In the genomic region with DNA sequence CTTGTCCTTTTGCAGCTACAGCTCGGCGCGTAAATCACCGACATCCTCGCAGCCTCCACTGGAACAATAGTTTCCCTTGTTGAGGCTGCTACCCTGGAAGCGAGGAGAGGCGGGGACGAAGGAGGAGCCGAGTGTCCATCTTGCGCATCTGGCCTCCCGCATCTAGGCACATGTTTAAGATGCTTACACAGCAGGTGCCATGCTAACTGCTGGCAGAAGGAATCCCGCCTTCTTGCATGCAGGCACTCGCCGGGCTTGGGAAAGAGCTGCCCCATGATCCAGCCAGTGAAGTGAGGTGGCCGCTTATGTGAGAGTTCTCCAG, we compare ENCODE assay signal across 16 cellular contexts.
DNase-seq lines count a peak whose midpoint lies in the region; TF ChIP-seq lines count a peak whose summit lies in the region.
"Had no signal": no experiment of that assay in that cellular context is flagged by ENCODE, and none has a peak within 500 bp of the region (broad histone marks: within the 10 kb centered on the region; RNA-seq: fewer than 3 reads in every experiment).

No MANE protein-coding gene starts in this region.

- peak overlapping the region; percentile 34 for H3K4me2 ChIP-seq in mesendoderm (ENCODE audit: low read length)
- H3K4me2 ChIP-seq: A549, BLaER1 had no signal

- no peak overlapping the region for H2BK120ac ChIP-seq in mesendoderm (ENCODE audit: low read depth, low read length)

- no peaks in the 10 kb centered on the region for H3K27me3 Mint-ChIP-seq in progenitor cell of endocrine pancreas
- H3K27me3 Mint-ChIP-seq: CD8-positive, alpha-beta memory T cell; IgD-negative memory B cell had no signal

- DNase-seq in iPS DF 19.7 (ENCODE audit: low read depth, low spot score) (peak; percentile 70), mesendoderm (peak; percentile 80), cardiac septum (ENCODE audit: low spot score) (no peak), progenitor cell of endocrine pancreas (ENCODE audit: low spot score, unreplicated experiment) (no peak), NCI-H345 treated with DMSO at 0.1 percent for 48 hours (lab: John Stamatoyannopoulos, UW; ENCODE audit: unreplicated experiment) (no peak), NCI-H2196 treated with DMSO at 0.1 percent for 48 hours (lab: John Stamatoyannopoulos, UW; ENCODE audit: unreplicated experiment) (no peak)
- DNase-seq: Caco-2; CD8-positive, alpha-beta memory T cell; DND-41; GDM1; HCEC 1CT; HFFc6 had no signal

- H2AK5ac ChIP-seq in mesendoderm (ENCODE audit: low read length), result no peak overlapping the region

- intact Hi-C loops in cardiac septum (cut with DNase I), result no loop called here

- TF ChIP-seq CTCF in progenitor cell of endocrine pancreas (IDR thresholded peaks at IDR 0.05; ENCODE audit: unreplicated experiment), result no peak

- no peak overlapping the region for H3K18ac ChIP-seq in mesendoderm (ENCODE audit: low read length)

- no peak overlapping the region for H2BK15ac ChIP-seq in mesendoderm (replicated peaks; ENCODE audit: low read depth)

- H3K27ac ChIP-seq in ectodermal cell (ENCODE audit: insufficient read depth, low read depth, low read length, poor library complexity, severe bottlenecking) (peak overlapping the region; percentile 44), mesendoderm (ENCODE audit: low read depth, low read length) (no peak overlapping the region)
- H3K27ac ChIP-seq: A549, BLaER1 had no signal

- H3K4me3 Mint-ChIP-seq in progenitor cell of endocrine pancreas (ENCODE audit: low read depth), result no peak overlapping the region
- H3K4me3 Mint-ChIP-seq: CD8-positive, alpha-beta memory T cell; HFFc6; IgD-negative memory B cell had no signal

- H3K4me3 ChIP-seq in ectodermal cell (ENCODE audit: insufficient read depth, low read depth, low read length) (peak overlapping the region; percentile 33), mesendoderm (ENCODE audit: low read length) (no peak overlapping the region)
- H3K4me3 ChIP-seq: A549, BLaER1 had no signal

- no peaks in the 10 kb centered on the region for H3K4me1 Mint-ChIP-seq in progenitor cell of endocrine pancreas (ENCODE audit: low read depth)
- H3K4me1 Mint-ChIP-seq: CD8-positive, alpha-beta memory T cell; IgD-negative memory B cell had no signal

- no peaks in the 10 kb centered on the region for H3K27me3 ChIP-seq in ectodermal cell (ENCODE audit: control insufficient read depth, insufficient read depth, low read length, poor library complexity, severe bottlenecking)
- no peaks in the 10 kb centered on the region for H3K27me3 ChIP-seq in mesendoderm (ENCODE audit: insufficient read depth, low read length, poor library complexity)
- H3K27me3 ChIP-seq: BLaER1 had no signal

- no peaks in the 10 kb centered on the region for H3K79me2 ChIP-seq in mesendoderm (ENCODE audit: control insufficient read depth, insufficient read depth, low read length)

- H3K27ac Mint-ChIP-seq in progenitor cell of endocrine pancreas, result no peak overlapping the region
- H3K27ac Mint-ChIP-seq: CD8-positive, alpha-beta memory T cell; HFFc6; IgD-negative memory B cell had no signal

- H3K9ac ChIP-seq in mesendoderm (ENCODE audit: low read length), result peak overlapping the region; percentile 27
- H3K9ac ChIP-seq: BLaER1 had no signal

- peak overlapping the region; percentile 64 for H3K56ac ChIP-seq in mesendoderm (ENCODE audit: low read length)

- no peak overlapping the region for H3K23ac ChIP-seq in mesendoderm (ENCODE audit: low read length)

- peaks cover 13% of the 10 kb centered on the region for H3K4me1 ChIP-seq in ectodermal cell (ENCODE audit: control insufficient read depth, insufficient read depth, low read length)
- no peaks in the 10 kb centered on the region for H3K4me1 ChIP-seq in mesendoderm (ENCODE audit: control insufficient read depth, low read depth, low read length)
- H3K4me1 ChIP-seq: A549, BLaER1, Caco-2 had no signal

- WGBS in ectodermal cell, 2 experiments, result 24 to 30% methylated on average over 15 of the region's 15 CpGs
- WGBS in mesendoderm (ENCODE audit: extremely low coverage, insufficient coverage, low lambda C conversion rate), result no CpG with 5 or more reads among the region's 15 CpGs

- H3K36me3 Mint-ChIP-seq in progenitor cell of endocrine pancreas (ENCODE audit: insufficient read depth), result no peaks in the 10 kb centered on the region
- H3K36me3 Mint-ChIP-seq: CD8-positive, alpha-beta memory T cell; IgD-negative memory B cell had no signal

- H3K4ac ChIP-seq in mesendoderm (ENCODE audit: low read depth, low read length), result no peak overlapping the region

- no peaks in the 10 kb centered on the region for H3K79me1 ChIP-seq in mesendoderm (ENCODE audit: low read length)

- H3K9me3 Mint-ChIP-seq in progenitor cell of endocrine pancreas (ENCODE audit: low read depth), result no peaks in the 10 kb centered on the region
- H3K9me3 Mint-ChIP-seq: HFFc6, IgD-negative memory B cell had no signal

- no peak overlapping the region for H4K5ac ChIP-seq in mesendoderm (ENCODE audit: low read length)

- no peak overlapping the region for H4K8ac ChIP-seq in mesendoderm (ENCODE audit: low read depth, low read length)

- H3K9me3 ChIP-seq in ectodermal cell (ENCODE audit: control insufficient read depth, low read length), result no peaks in the 10 kb centered on the region
- H3K9me3 ChIP-seq: A549, BLaER1, Caco-2 had no signal

- H3K36me3 ChIP-seq in ectodermal cell (ENCODE audit: control insufficient read depth, insufficient read depth, low read length), result no peaks in the 10 kb centered on the region
- no peaks in the 10 kb centered on the region for H3K36me3 ChIP-seq in mesendoderm (ENCODE audit: control insufficient read depth, insufficient read depth, low read length)
- H3K36me3 ChIP-seq: BLaER1 had no signal

- no peak overlapping the region for H2BK5ac ChIP-seq in mesendoderm (ENCODE audit: low read length)

Comparison
In these comparisons a context has a peak if more than half of its experiments do, and no peak if none do; other contexts are left out.
1. DNase-seq: peak in iPS DF 19.7 (single experiment) and mesendoderm (single experiment); none in cardiac septum (single experiment), progenitor cell of endocrine pancreas (single experiment), NCI-H345 treated with DMSO at 0.1 percent for 48 hours (single experiment) and NCI-H2196 treated with DMSO at 0.1 percent for 48 hours (single experiment).